ENCODE assay signal across 28 cellular contexts in the genomic region with DNA sequence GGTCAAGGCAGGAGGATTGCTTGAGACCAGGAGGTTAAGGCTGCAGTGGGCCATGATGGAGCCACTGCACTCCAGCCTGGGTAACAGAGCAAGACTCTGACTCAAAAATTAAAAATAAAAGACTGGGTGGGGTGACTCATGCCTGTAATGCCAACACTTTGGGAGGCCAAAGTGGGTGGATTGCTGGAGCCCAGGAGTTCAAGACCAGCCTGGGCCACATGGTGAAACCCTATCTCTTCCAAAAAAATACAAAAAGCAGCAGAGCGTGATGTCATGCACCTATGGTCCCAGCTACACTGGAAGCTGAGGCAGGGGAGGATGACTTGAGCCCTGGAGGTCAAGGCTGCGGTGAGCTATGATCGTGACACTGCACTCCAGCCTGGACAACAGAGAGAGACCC.
"Had no signal": no experiment of that assay in that cellular context is flagged by ENCODE, and none has a peak within 500 bp of the region (broad histone marks: within the 10 kb centered on the region; RNA-seq: fewer than 3 reads in every experiment).

No MANE protein-coding gene starts in this region.

- H3K4me3 Mint-ChIP-seq: activated B cell treated with CpG ODN at 0.5 μM for 24 hours; activated CD4-positive, alpha-beta memory T cell treated with anti-CD3 and anti-CD28 coated beads for 36 hours; activated CD8-positive, alpha-beta T cell treated with anti-CD3 and anti-CD28 coated beads, Interleukin-2, amount 10 ng/mL, durations not matched to agents 7 days and 5 days; activated naive CD4-positive, alpha-beta T cell treated with anti-CD3 and anti-CD28 coated beads, Interleukin-2, amount 10 ng/mL, durations not matched to agents 7 days and 5 days; activated naive CD8-positive, alpha-beta T cell treated with anti-CD3 and anti-CD28 coated beads, Interleukin-2, amount 10 ng/mL, durations not matched to agents 7 days and 5 days; activated T-cell treated with anti-CD3 and anti-CD28 coated beads, Interleukin-2, amount 50 U/mL, for 24 hours; activated T-cell treated with anti-CD3 and anti-CD28 coated beads, Interleukin-2, amount 50 U/mL, for 72 hours; brain; dendritic cell treated with granulocyte-macrophage colony-stimulating factor and Interleukin-4, amounts not matched to agents 40 ng/mL and 50 ng/mL, for 4 days; endodermal cell had no signal

- H3K36me3 Mint-ChIP-seq: activated CD4-positive, alpha-beta memory T cell treated with anti-CD3 and anti-CD28 coated beads for 36 hours; activated naive CD4-positive, alpha-beta T cell treated with anti-CD3 and anti-CD28 coated beads, Interleukin-2, amount 10 ng/mL, durations not matched to agents 7 days and 5 days; activated naive CD4-positive, alpha-beta T cell treated with anti-CD3 and anti-CD28 coated beads, Interleukin-2, amount 50 U/mL, for 72 hours; activated naive CD8-positive, alpha-beta T cell treated with anti-CD3 and anti-CD28 coated beads, Interleukin-2, amount 10 ng/mL, durations not matched to agents 7 days and 5 days; brain had no signal

- H3K27ac Mint-ChIP-seq: activated B cell treated with CpG ODN at 0.5 μM for 24 hours; activated CD4-positive, alpha-beta memory T cell treated with anti-CD3 and anti-CD28 coated beads for 36 hours; activated CD8-positive, alpha-beta T cell treated with anti-CD3 and anti-CD28 coated beads, Interleukin-2, amount 10 ng/mL, durations not matched to agents 7 days and 5 days; activated naive CD4-positive, alpha-beta T cell treated with anti-CD3 and anti-CD28 coated beads, Interleukin-2, amount 10 ng/mL, durations not matched to agents 7 days and 5 days; activated naive CD4-positive, alpha-beta T cell treated with anti-CD3 and anti-CD28 coated beads, Interleukin-2, amount 50 U/mL, for 72 hours; activated naive CD8-positive, alpha-beta T cell treated with anti-CD3 and anti-CD28 coated beads, Interleukin-2, amount 10 ng/mL, durations not matched to agents 7 days and 5 days; activated T-cell treated with anti-CD3 and anti-CD28 coated beads, Interleukin-2, amount 50 U/mL, for 24 hours; activated T-cell treated with anti-CD3 and anti-CD28 coated beads, Interleukin-2, amount 50 U/mL, for 72 hours; brain; dendritic cell treated with granulocyte-macrophage colony-stimulating factor and Interleukin-4, amounts not matched to agents 40 ng/mL and 50 ng/mL, for 4 days; endodermal cell had no signal

- H3K4me1 Mint-ChIP-seq: activated naive CD4-positive, alpha-beta T cell treated with anti-CD3 and anti-CD28 coated beads, Interleukin-2, amount 10 ng/mL, durations not matched to agents 7 days and 5 days; activated naive CD8-positive, alpha-beta T cell treated with anti-CD3 and anti-CD28 coated beads, Interleukin-2, amount 10 ng/mL, durations not matched to agents 7 days and 5 days; endodermal cell had no signal

- H3K9me3 Mint-ChIP-seq: activated B cell treated with CpG ODN at 0.5 μM for 24 hours; activated CD4-positive, alpha-beta memory T cell treated with anti-CD3 and anti-CD28 coated beads for 36 hours; activated naive CD4-positive, alpha-beta T cell treated with anti-CD3 and anti-CD28 coated beads, Interleukin-2, amount 10 ng/mL, durations not matched to agents 7 days and 5 days; activated naive CD4-positive, alpha-beta T cell treated with anti-CD3 and anti-CD28 coated beads, Interleukin-2, amount 50 U/mL, for 72 hours; activated naive CD8-positive, alpha-beta T cell treated with anti-CD3 and anti-CD28 coated beads, Interleukin-2, amount 10 ng/mL, durations not matched to agents 7 days and 5 days; activated T-cell treated with anti-CD3 and anti-CD28 coated beads, Interleukin-2, amount 50 U/mL, for 24 hours; activated T-cell treated with anti-CD3 and anti-CD28 coated beads, Interleukin-2, amount 50 U/mL, for 72 hours; dendritic cell treated with granulocyte-macrophage colony-stimulating factor and Interleukin-4, amounts not matched to agents 40 ng/mL and 50 ng/mL, for 4 days had no signal

- DNase-seq: activated B cell treated with CpG ODN at 0.5 μM for 24 hours; activated CD4-positive, alpha-beta memory T cell treated with anti-CD3 and anti-CD28 coated beads for 36 hours; activated CD4-positive, alpha-beta T cell treated with anti-CD3 and anti-CD28 coated beads for 48 hours; activated CD8-positive, alpha-beta memory T cell treated with anti-CD3 and anti-CD28 coated beads, Interleukin-2, amount 50 U/mL, for 48 hours; activated CD8-positive, alpha-beta T cell treated with anti-CD3 and anti-CD28 coated beads, Interleukin-2, amount 10 ng/mL, durations not matched to agents 7 days and 5 days; activated gamma-delta T cell; activated naive CD4-positive, alpha-beta T cell; activated naive CD4-positive, alpha-beta T cell treated with anti-CD3 and anti-CD28 coated beads, Interleukin-2, amount 10 ng/mL, durations not matched to agents 7 days and 5 days; activated naive CD8-positive, alpha-beta T cell treated with anti-CD3 and anti-CD28 coated beads, Interleukin-2, amount 10 ng/mL, durations not matched to agents 7 days and 5 days; activated T-cell treated with anti-CD3 and anti-CD28 coated beads for 4 hours; activated T-cell treated with anti-CD3 and anti-CD28 coated beads, Interleukin-2, amount 50 U/mL, for 24 hours; activated T-cell treated with anti-CD3 and anti-CD28 coated beads, Interleukin-2, amount 50 U/mL, for 72 hours; central memory CD4-positive, alpha-beta T cell; cerebellar nuclear complex; dorsolateral prefrontal cortex; effector memory CD4-positive, alpha-beta T cell; endodermal cell; foreskin fibroblast; gastrocnemius medialis; glutamatergic neuron; heart left ventricle; T-helper 2 cell; WERI-Rb-1 had no signal

- ATAC-seq: activated CD4-positive, CD25-positive, alpha-beta regulatory T cell treated with anti-CD3 and anti-CD28 coated beads, Interleukin-2, amount 50 U/mL, for 24 hours; activated CD8-positive, alpha-beta T cell treated with anti-CD3 and anti-CD28 coated beads, Interleukin-2, amount 10 ng/mL, durations not matched to agents 7 days and 5 days; activated naive CD4-positive, alpha-beta T cell treated with anti-CD3 and anti-CD28 coated beads, Interleukin-2, amount 50 U/mL, for 72 hours; activated T-cell treated with anti-CD3 and anti-CD28 coated beads, Interleukin-2, amount 50 U/mL, for 72 hours; esophagus mucosa; gastrocnemius medialis; heart left ventricle had no signal

- H3K27me3 Mint-ChIP-seq: activated naive CD8-positive, alpha-beta T cell treated with anti-CD3 and anti-CD28 coated beads, Interleukin-2, amount 10 ng/mL, durations not matched to agents 7 days and 5 days; activated T-cell treated with anti-CD3 and anti-CD28 coated beads, Interleukin-2, amount 50 U/mL, for 24 hours; brain had no signal
